In genomic region chr11:39807904-39808303, GRCh38 we compare ENCODE assay signal across 3 cellular contexts.
"Had no signal": no experiment of that assay in that cellular context is flagged by ENCODE, and none has a peak within 500 bp of the region (broad histone marks: within the 10 kb centered on the region; RNA-seq: fewer than 3 reads in every experiment).

No MANE protein-coding gene starts in this region.

- ATAC-seq: GM12878 had no signal

- H3K4me3 ChIP-seq: GM12878 had no signal

- DNase-seq: GDM1, GF-D8 had no signal
